ENCODE assay signal across 20 cellular contexts in genomic region chr7:37493123-37493522, GRCh38.
"Had no signal": no experiment of that assay in that cellular context is flagged by ENCODE, and none has a peak within 500 bp of the region (broad histone marks: within the 10 kb centered on the region; RNA-seq: fewer than 3 reads in every experiment).

No MANE protein-coding gene starts in this region.

- DNase-seq: activated B cell treated with CpG ODN at 0.5 μM for 24 hours; activated CD4-positive, alpha-beta memory T cell treated with anti-CD3 and anti-CD28 coated beads for 36 hours; activated CD4-positive, alpha-beta T cell treated with anti-CD3 and anti-CD28 coated beads for 4 hours; activated naive CD4-positive, alpha-beta T cell treated with Interleukin-2 at 50 U/mL for 16 hours; effector CD4-positive, alpha-beta T cell; left colon; stimulated activated CD4-positive, alpha-beta T cell treated with anti-CD3 and anti-CD28 coated beads, Interleukin-2, amount 100 ng/mL, for 24 hours; stimulated activated naive CD4-positive, alpha-beta T cell treated with Interleukin-2 at 50 U/mL for 16 hours had no signal

- H3K9me3 ChIP-seq: gastroesophageal sphincter had no signal

- ATAC-seq: esophagus mucosa, gastroesophageal sphincter, left colon had no signal

- H3K4me1 Mint-ChIP-seq: activated B cell treated with CpG ODN at 0.5 μM for 24 hours; central memory CD8-positive, alpha-beta T cell had no signal

- H3K4me3 Mint-ChIP-seq: activated B cell treated with CpG ODN at 0.5 μM for 24 hours; activated CD4-positive, alpha-beta memory T cell treated with anti-CD3 and anti-CD28 coated beads for 36 hours; brain; central memory CD8-positive, alpha-beta T cell; mesothelial cell of epicardium; T-helper 2 cell treated with Interferon-gamma antibody and Interleukin-4, amounts not matched to agents 5 μg/mL and 100 μg/mL, for 36 hours had no signal

- H3K36me3 ChIP-seq: gastroesophageal sphincter, right atrium auricular region, upper lobe of left lung had no signal

- H3K27ac Mint-ChIP-seq: activated B cell treated with CpG ODN at 0.5 μM for 24 hours; activated CD4-positive, alpha-beta memory T cell treated with anti-CD3 and anti-CD28 coated beads for 36 hours; brain; mesothelial cell of epicardium; progenitor cell of endocrine pancreas; T-helper 2 cell treated with Interferon-gamma antibody and Interleukin-4, amounts not matched to agents 5 μg/mL and 100 μg/mL, for 36 hours had no signal

- H3K27me3 Mint-ChIP-seq: activated B cell treated with CpG ODN at 0.5 μM for 24 hours; activated CD4-positive, alpha-beta memory T cell treated with anti-CD3 and anti-CD28 coated beads for 36 hours; central memory CD8-positive, alpha-beta T cell; progenitor cell of endocrine pancreas had no signal

- H3K36me3 Mint-ChIP-seq: activated CD4-positive, alpha-beta memory T cell treated with anti-CD3 and anti-CD28 coated beads for 36 hours; brain; mesothelial cell of epicardium had no signal

- H3K27ac ChIP-seq: coronary artery, gastroesophageal sphincter, right atrium auricular region, SK-N-MC, upper lobe of left lung had no signal

- H3K4me1 ChIP-seq: gastroesophageal sphincter, right atrium auricular region, upper lobe of left lung had no signal

- H3K4me3 ChIP-seq: coronary artery, gastroesophageal sphincter, lung, right atrium auricular region, SK-N-MC, upper lobe of left lung had no signal

- H3K9me3 Mint-ChIP-seq: central memory CD8-positive, alpha-beta T cell had no signal

- H3K27me3 ChIP-seq: gastroesophageal sphincter, right atrium auricular region, upper lobe of left lung had no signal
